ENCODE assay signal across 9 cellular contexts in the genomic region with DNA sequence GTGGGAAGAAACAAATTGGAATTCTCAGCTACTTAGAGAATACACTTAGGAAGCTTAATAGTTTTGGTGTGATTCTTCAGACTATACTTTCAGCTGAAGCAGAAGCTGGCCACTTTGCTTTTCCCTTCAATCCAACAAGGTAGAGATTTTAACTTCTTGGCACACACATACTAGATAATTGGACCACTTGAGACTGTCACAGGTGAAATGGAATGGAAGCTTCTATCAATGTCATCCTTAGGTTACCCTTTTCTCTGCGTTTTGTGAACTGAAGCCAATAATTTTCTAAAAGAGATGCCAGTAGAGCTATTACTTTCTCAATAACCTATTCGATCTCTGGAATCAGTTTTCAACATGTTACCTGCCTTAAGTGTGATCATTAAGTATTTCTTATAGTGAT.
"Had no signal": no experiment of that assay in that cellular context is flagged by ENCODE, and none has a peak within 500 bp of the region (broad histone marks: within the 10 kb centered on the region; RNA-seq: fewer than 3 reads in every experiment).

No MANE protein-coding gene starts in this region.

- H3K36me3 ChIP-seq: HAP-1 had no signal

- H3K27ac ChIP-seq: GM23248 had no signal

- H3K4me2 ChIP-seq: GM23338 had no signal

- DNase-seq: GM23248, GOT3, H7, H9, HCEC 1CT, HFFc6 had no signal

- H3K9ac ChIP-seq: GM23248 had no signal

- ATAC-seq: GM23338, HCT116 had no signal

- H3K4me3 ChIP-seq: GM23248, GM23338, HAP-1 had no signal

- H2AFZ ChIP-seq: GM23248, GM23338 had no signal
